8 cellular contexts compared by ENCODE assay signal in genomic region chr12:116878567-116879508, GRCh38. TPM values are rescaled to one million over a fixed set of nuclear protein-coding genes. Genes with fewer than 3 reads are reported as not detected.
DNase-seq lines count a peak whose midpoint lies in the region; TF ChIP-seq lines count a peak whose summit lies in the region.

No MANE protein-coding gene starts in this region.

- H3F3A ChIP-seq in neural progenitor cell (ENCODE audit: low read depth): peaks cover 50% of the 10 kb centered on the region

- H3K9me3 ChIP-seq in ectodermal cell (ENCODE audit: control insufficient read depth, low read length) (no peaks in the 10 kb centered on the region), neural progenitor cell (ENCODE audit: low read depth) (no peaks in the 10 kb centered on the region)

- H3K4me1 Mint-ChIP-seq in neural progenitor cell: peaks cover 40% of the 10 kb centered on the region

- WGBS in ectodermal cell, 2 experiments: 1% methylated on average over 55 of the region's 55 CpGs

- peaks cover 68% of the 10 kb centered on the region for H3K27me3 Mint-ChIP-seq in neural progenitor cell (ENCODE audit: insufficient read depth, low read depth)

- H3K79me2 ChIP-seq in neural progenitor cell (ENCODE audit: low read depth): no peaks in the 10 kb centered on the region

- peak overlapping the region; percentile 83 for H3K4me3 Mint-ChIP-seq in neural progenitor cell

- H3K9ac ChIP-seq in neural progenitor cell: no peak overlapping the region

- H3K27me3 ChIP-seq in ectodermal cell (ENCODE audit: control insufficient read depth, insufficient read depth, low read length, poor library complexity, severe bottlenecking): peaks cover 74% of the 10 kb centered on the region
- H3K27me3 ChIP-seq in neural progenitor cell: peaks cover 74% of the 10 kb centered on the region

- peak overlapping the region; percentile 63 for H2AFZ ChIP-seq in neural progenitor cell (replicated peaks)

- peaks cover 5% of the 10 kb centered on the region for H3K9me3 Mint-ChIP-seq in neural progenitor cell

- TF ChIP-seq CTCF in NB4 (IDR thresholded peaks at IDR 0.05; ENCODE audit: low read depth, low read length): no peak
- no peak for TF ChIP-seq CTCF in neural progenitor cell (IDR thresholded peaks at IDR 0.05)

- H3K4me1 ChIP-seq in ectodermal cell (ENCODE audit: control insufficient read depth, insufficient read depth, low read length): peaks cover 37% of the 10 kb centered on the region
- peaks cover 42% of the 10 kb centered on the region for H3K4me1 ChIP-seq in neural progenitor cell

- H4K20me1 ChIP-seq in neural progenitor cell (ENCODE audit: low read depth): peaks cover 34% of the 10 kb centered on the region

- H3K36me3 ChIP-seq in ectodermal cell (ENCODE audit: control insufficient read depth, insufficient read depth, low read length): no peaks in the 10 kb centered on the region
- H3K36me3 ChIP-seq in neural progenitor cell: no peaks in the 10 kb centered on the region

- H3K27ac ChIP-seq in ectodermal cell (ENCODE audit: insufficient read depth, low read depth, low read length, poor library complexity, severe bottlenecking) (no peak overlapping the region), neural progenitor cell (no peak overlapping the region)

- no peaks in the 10 kb centered on the region for H3K36me3 Mint-ChIP-seq in neural progenitor cell

- H3K4me2 ChIP-seq in neural progenitor cell: peak overlapping the region; percentile 99

- H3K27ac Mint-ChIP-seq in neural progenitor cell: no peak overlapping the region

- H3K4me3 ChIP-seq in NB4 (ENCODE audit: low read depth, low read length): no peak overlapping the region
- H3K4me3 ChIP-seq in ectodermal cell (ENCODE audit: insufficient read depth, low read depth, low read length): peak overlapping the region; percentile 35
- H3K4me3 ChIP-seq in neural progenitor cell: peak overlapping the region; percentile 63

- DNase-seq in DMS114 treated with DMSO at 0.1 percent for 48 hours (lab: John Stamatoyannopoulos, UW; ENCODE audit: unreplicated experiment): peak; percentile 11
- peak; percentile 39 for DNase-seq in NB4 (ENCODE audit: low read depth)
- peak; percentile 64 for DNase-seq in neural progenitor cell (ENCODE audit: low spot score)
- DNase-seq in NCI-H526 treated with DMSO at 0.1 percent for 48 hours (lab: John Stamatoyannopoulos, UW): no peak
- no peak for DNase-seq in NCI-H1694 (lab: John Stamatoyannopoulos, UW)
- DNase-seq in RPMI8226: no peak
- DNase-seq in activated effector memory CD4-positive, alpha-beta T cell treated with anti-CD3 and anti-CD28 coated beads, Interleukin-2, amount 50 U/mL, for 16 hours: no peak

- TF ChIP-seq POLR2A in NB4 (IDR thresholded peaks at IDR 0.05; ENCODE audit: extremely low read depth, insufficient read length): no peak

RNA-seq across cellular contexts. Expression of gene HRK, which starts 2.4 kb away (rescaled TPM):
- 0.39 TPM for polyA plus RNA-seq in ectodermal cell (2013, experiment 1 of 4)
- 0.57 TPM for polyA plus RNA-seq in ectodermal cell (2013, experiment 2 of 4)
- 0.21 TPM for polyA plus RNA-seq in ectodermal cell (2013, experiment 3 of 4)
- polyA plus RNA-seq in ectodermal cell (2013, experiment 4 of 4): 0.28 TPM
- 0.06 TPM in 1 of 2 replicates, not detected in the other for total RNA-seq in neural progenitor cell (ENCODE audit: low replicate concordance)

RNA-seq across cellular contexts. Expression of gene FBXW8, which starts 31.9 kb away (rescaled TPM):
- polyA plus RNA-seq in ectodermal cell (2013, experiment 1 of 4): 25.7 TPM
- polyA plus RNA-seq in ectodermal cell (2013, experiment 2 of 4): 29.4 TPM
- 17.0 TPM for polyA plus RNA-seq in ectodermal cell (2013, experiment 3 of 4)
- 21.4 TPM for polyA plus RNA-seq in ectodermal cell (2013, experiment 4 of 4)
- 20.7 and 27.2 TPM in 2 replicates for total RNA-seq in neural progenitor cell (ENCODE audit: low replicate concordance)

Comparison
In these comparisons a context has a peak if more than half of its experiments do, and no peak if none do; other contexts are left out.
1. DNase-seq: peak in DMS114 treated with DMSO at 0.1 percent for 48 hours (single experiment), NB4 (single experiment) and neural progenitor cell (single experiment); none in NCI-H526 treated with DMSO at 0.1 percent for 48 hours (single experiment), NCI-H1694 (single experiment), RPMI8226 (single experiment) and activated effector memory CD4-positive, alpha-beta T cell treated with anti-CD3 and anti-CD28 coated beads, Interleukin-2, amount 50 U/mL, for 16 hours (single experiment).